8 cellular contexts compared by ENCODE assay signal in genomic region chr19:12139885-12140544, GRCh38. TPM values are rescaled to one million over a fixed set of nuclear protein-coding genes. Genes with fewer than 3 reads are reported as not detected.
DNase-seq lines count a peak whose midpoint lies in the region; ATAC-seq and TF ChIP-seq lines count a peak whose summit lies in the region.

TSS of gene ZNF20 (minus strand) at chr19:12140350. CDS start at chr19:12140182, 168 bp downstream.

- peak within 1 kb of the TSS; percentile 95 for H3K4me3 Mint-ChIP-seq in nephron progenitor cell

- no peak for TF ChIP-seq CTCF in nephron progenitor cell (IDR thresholded peaks at IDR 0.05)

- peaks cover 86% of the 10 kb centered on the region for H3K9me3 Mint-ChIP-seq in nephron progenitor cell

- H3K4me1 Mint-ChIP-seq in nephron progenitor cell: peaks cover 28% of the 10 kb centered on the region

- peaks cover 93% of the 10 kb centered on the region for H3K36me3 Mint-ChIP-seq in nephron progenitor cell (ENCODE audit: low read depth)

- H3K27ac Mint-ChIP-seq in nephron progenitor cell: peak within 1 kb of the TSS; percentile 100

- DNase-seq in DMS79 (lab: John Stamatoyannopoulos, UW): peak; percentile 93
- DNase-seq in LHCN-M2 (ENCODE audit: low read depth): peak; percentile 89
- peak; percentile 96 for DNase-seq in RPMI8226
- DNase-seq in activated effector memory CD4-positive, alpha-beta T cell treated with Interleukin-2 at 50 U/mL for 16 hours: peak; percentile 83
- peak; percentile 85 for DNase-seq in fibroblast of the conjunctiva (ENCODE audit: low read depth)
- peak; percentile 96 for DNase-seq in nephron progenitor cell
- peak; percentile 95 for DNase-seq in stimulated activated naive CD8-positive, alpha-beta T cell treated with anti-CD3 and anti-CD28 coated beads, Interleukin-15, Interleukin-2, amounts not matched to agents 100 U/mL and 50 U/mL, for 24 hours

- ATAC-seq in GM21786 (IDR thresholded peaks at IDR 0.05; ENCODE audit: unreplicated experiment): peak; percentile 91
- peak; percentile 92 for ATAC-seq in stimulated activated naive CD8-positive, alpha-beta T cell treated with anti-CD3 and anti-CD28 coated beads, Interleukin-15, Interleukin-2, amounts not matched to agents 100 U/mL and 50 U/mL, for 24 hours

- H3K27me3 Mint-ChIP-seq in nephron progenitor cell (ENCODE audit: low read depth, poor library complexity): peaks cover 15% of the 10 kb centered on the region

RNA-seq across cellular contexts. Expression of gene ZNF20, which starts in this region (rescaled TPM):
- 5.8 and 6.0 TPM in 2 replicates for total RNA-seq in LHCN-M2 (2014; rRNA removed)
- 2.4 TPM for polyA plus RNA-seq in LHCN-M2 (2012)

Comparison
In these comparisons a context has a peak if more than half of its experiments do, and no peak if none do; other contexts are left out.
1. Peak in every context shown above with its lines: DNase-seq and ATAC-seq.